8 cellular contexts compared by ENCODE assay signal in genomic region chr15:22254409-22255040, GRCh38.
A peak's percentile ranks its signal among the peaks of the same experiment; 100 is the strongest.
DNase-seq lines count a peak whose midpoint lies in the region; ATAC-seq and TF ChIP-seq lines count a peak whose summit lies in the region.
"Not testable (repeated sequence)": the region's sequence is repeated elsewhere in the genome, so short reads cannot be mapped to it uniquely, and the experiment has no call there.

No MANE protein-coding gene starts in this region.

- H4K20me1 ChIP-seq in BLaER1 treated with 17β-estradiol and CSF1 and Interleukin-3, amounts not matched to agents 10 nM and 100 nM: peaks cover 0 to 34% (median 0%) of the 10 kb centered on the region in 11 experiments; a peak in 5 of 22 replicates

- H3K4me2 ChIP-seq in BLaER1 treated with 17β-estradiol and CSF1 and Interleukin-3, amounts not matched to agents 10 nM and 100 nM: peak overlapping the region; percentile 75 to 97 (median 94)

- DNase-seq in activated B cell treated with CpG ODN at 0.5 μM for 24 hours; effector memory CD8-positive, alpha-beta T cell: not testable (repeated sequence)

- H3K4me3 Mint-ChIP-seq in activated B cell treated with CpG ODN at 0.5 μM for 24 hours: peak overlapping the region; percentile 26
- peak overlapping the region; percentile 66 to 68 for H3K4me3 Mint-ChIP-seq in effector memory CD8-positive, alpha-beta T cell

- peaks cover 18 to 47% (median 29%) of the 10 kb centered on the region in 10 experiments for H3K4me1 ChIP-seq in BLaER1 treated with 17β-estradiol and CSF1 and Interleukin-3, amounts not matched to agents 10 nM and 100 nM

- H3K27me3 Mint-ChIP-seq in activated B cell treated with CpG ODN at 0.5 μM for 24 hours: not testable (repeated sequence)
- peaks cover 0 to 18% of the 10 kb centered on the region in 2 donors for H3K27me3 Mint-ChIP-seq in effector memory CD8-positive, alpha-beta T cell

- H3K9ac ChIP-seq in BLaER1 treated with 17β-estradiol and CSF1 and Interleukin-3, amounts not matched to agents 10 nM and 100 nM: peak overlapping the region in 9 of 11 experiments; percentile 16 to 67 (median 44); a peak in 15 of 22 replicates

- ATAC-seq in GM18861 (IDR thresholded peaks at IDR 0.05; ENCODE audit: unreplicated experiment): peak; percentile 4
- peak; percentile 21 for ATAC-seq in GM19468 (IDR thresholded peaks at IDR 0.05; ENCODE audit: extremely low read depth, unreplicated experiment)
- ATAC-seq in GM21825 (IDR thresholded peaks at IDR 0.05; ENCODE audit: unreplicated experiment): peak; percentile 26
- ATAC-seq in HG02981 (IDR thresholded peaks at IDR 0.05; ENCODE audit: unreplicated experiment): peak; percentile 46
- peak; percentile 18 for ATAC-seq in HG03439 (IDR thresholded peaks at IDR 0.05; ENCODE audit: unreplicated experiment)
- ATAC-seq in activated B cell treated with CpG ODN at 0.5 μM for 24 hours (ENCODE audit: low read depth): not testable (repeated sequence)
- peak; percentile 9 for ATAC-seq in effector memory CD8-positive, alpha-beta T cell (replicated peaks)

- H3K27me3 ChIP-seq in BLaER1 treated with 17β-estradiol and CSF1 and Interleukin-3, amounts not matched to agents 10 nM and 100 nM: peaks cover 0 to 78% (median 0%) of the 10 kb centered on the region in 11 experiments; a peak in 7 of 22 replicates

- POLR2A ChIA-PET in activated B cell treated with CpG ODN at 0.5 μM for 24 hours (lab: Charles Lee): not testable (repeated sequence)

- H3K9me3 ChIP-seq in BLaER1 treated with 17β-estradiol and CSF1 and Interleukin-3, amounts not matched to agents 10 nM and 100 nM (replicated peaks in 1 of 11): peaks cover 21 to 39% (median 26%) of the 10 kb centered on the region in 11 experiments

- H3K27ac Mint-ChIP-seq in activated B cell treated with CpG ODN at 0.5 μM for 24 hours: not testable (repeated sequence)
- peak overlapping the region; percentile 62 to 86 for H3K27ac Mint-ChIP-seq in effector memory CD8-positive, alpha-beta T cell

- intact Hi-C loops in activated B cell treated with CpG ODN at 0.5 μM for 24 hours (cut with micrococcal nuclease): not testable (repeated sequence)

- not testable (repeated sequence) for TF ChIP-seq CTCF in activated B cell treated with CpG ODN at 0.5 μM for 24 hours (IDR thresholded peaks at IDR 0.05)

- peak overlapping the region in 7 of 10 experiments; percentile 0 to 32 (median 16); a peak in 7 of 20 replicates for H3K4me3 ChIP-seq in BLaER1 treated with 17β-estradiol and CSF1 and Interleukin-3, amounts not matched to agents 10 nM and 100 nM

- H3K4me1 Mint-ChIP-seq in activated B cell treated with CpG ODN at 0.5 μM for 24 hours: peaks cover 25% of the 10 kb centered on the region
- H3K4me1 Mint-ChIP-seq in effector memory CD8-positive, alpha-beta T cell (ENCODE audit: low read depth in 2 of 2): peaks cover 22 to 28% of the 10 kb centered on the region in 2 donors

- not testable (repeated sequence) for H3K36me3 Mint-ChIP-seq in activated B cell treated with CpG ODN at 0.5 μM for 24 hours (ENCODE audit: low read depth); effector memory CD8-positive, alpha-beta T cell (ENCODE audit: insufficient read depth)

- not testable (repeated sequence) for H3K36me3 ChIP-seq in BLaER1 treated with 17β-estradiol and CSF1 and Interleukin-3, amounts not matched to agents 10 nM and 100 nM

- peak overlapping the region in 9 of 11 experiments; percentile 20 to 81 (median 63); a peak in 18 of 22 replicates for H3K27ac ChIP-seq in BLaER1 treated with 17β-estradiol and CSF1 and Interleukin-3, amounts not matched to agents 10 nM and 100 nM

- H3K9me3 Mint-ChIP-seq in activated B cell treated with CpG ODN at 0.5 μM for 24 hours; effector memory CD8-positive, alpha-beta T cell: not testable (repeated sequence)

- CTCF ChIA-PET in activated B cell treated with CpG ODN at 0.5 μM for 24 hours (lab: Charles Lee): not testable (repeated sequence)
